ENCODE assay signal across 22 cellular contexts in the genomic region with DNA sequence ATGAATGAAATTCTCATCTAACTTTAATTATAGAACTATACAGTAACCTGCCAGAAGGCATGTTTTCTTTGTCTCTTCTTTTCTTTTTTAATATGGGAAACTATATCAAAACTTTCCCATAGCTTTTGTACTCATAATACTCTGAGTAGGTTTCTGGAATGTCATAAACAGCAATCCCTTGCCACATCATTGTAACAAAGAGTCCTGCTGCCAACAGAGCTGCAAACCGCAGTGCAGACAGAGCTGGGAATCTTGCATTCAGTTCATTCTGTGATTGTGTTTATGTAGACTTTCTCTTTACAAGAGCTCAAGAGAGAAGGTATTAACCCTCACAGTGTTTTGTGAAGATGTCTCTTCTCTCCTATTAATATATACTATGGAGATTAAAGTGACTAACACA.
DNase-seq lines count a peak whose midpoint lies in the region; ATAC-seq and TF ChIP-seq lines count a peak whose summit lies in the region.
"Had no signal": no experiment of that assay in that cellular context is flagged by ENCODE, and none has a peak within 500 bp of the region (broad histone marks: within the 10 kb centered on the region; RNA-seq: fewer than 3 reads in every experiment).

No MANE protein-coding gene starts in this region.

- H3K9me2 ChIP-seq in GM23248 (ENCODE audit: insufficient read depth), result no peaks in the 10 kb centered on the region

- H3K9me3 ChIP-seq in AG04450 (ENCODE audit: control insufficient read depth, insufficient read depth, low read length) (peaks cover 4% of the 10 kb centered on the region; the same call in 1 of the 2 replicates), GM23248 (ENCODE audit: low read depth) (no peaks in the 10 kb centered on the region)
- H3K9me3 ChIP-seq: ascending aorta had no signal

- H4K20me1 ChIP-seq in GM23248 (ENCODE audit: insufficient read depth), result no peaks in the 10 kb centered on the region

- no peaks in the 10 kb centered on the region for H3K79me2 ChIP-seq in GM23248 (ENCODE audit: insufficient read depth)

- peak overlapping the region; percentile 66 for H3K4me2 ChIP-seq in GM23248 (ENCODE audit: unreplicated experiment)

- in situ Hi-C loops in GM23248 (cut with MboI), result no loop called here
- in situ Hi-C loops in astrocyte of the cerebellum (cut with HindIII; ENCODE audit: low sequenced_read_pairs), result no loop called here

- H3K4me3 ChIP-seq in AG04450 (ENCODE audit: low read depth, low read length) (no peak overlapping the region), GM23248 (peak overlapping the region; percentile 38; the same call in 1 of the 2 replicates), astrocyte of the cerebellum (ENCODE audit: low read depth, low read length) (no peak overlapping the region), fibroblast of villous mesenchyme (ENCODE audit: low read depth, low read length) (no peak overlapping the region)
- H3K4me3 ChIP-seq: ascending aorta, coronary artery, SK-N-MC had no signal

- peak; percentile 18 for DNase-seq in AG04450 (ENCODE audit: low read depth, low spot score)
- peak; percentile 90 for DNase-seq in GM23248
- peak; percentile 68 for DNase-seq in astrocyte of the cerebellum (ENCODE audit: low read depth)
- DNase-seq in fibroblast of villous mesenchyme (ENCODE audit: low read depth), result peak; percentile 77
- DNase-seq in A172 (ENCODE audit: low spot score), result no peak
- DNase-seq in LoVo (ENCODE audit: low spot score), result no peak
- DNase-seq: activated B cell treated with CpG ODN at 0.5 μM for 24 hours; activated CD4-positive, alpha-beta memory T cell treated with anti-CD3 and anti-CD28 coated beads, Interleukin-2, amount 10 ng/mL, durations not matched to agents 7 days and 5 days; activated naive CD4-positive, alpha-beta T cell treated with anti-CD3 and anti-CD28 coated beads for 36 hours; activated T-cell treated with anti-CD3 and anti-CD28 coated beads, Interleukin-2, amount 50 U/mL, for 1 hour; CD8-positive, alpha-beta memory T cell; GOT3; left cardiac atrium; NCI-H1694 treated with DMSO at 0.1 percent for 48 hours; NCI-H226; nephron progenitor cell had no signal

- no peaks in the 10 kb centered on the region for H3K36me3 ChIP-seq in GM23248 (ENCODE audit: low read depth)
- H3K36me3 ChIP-seq: ascending aorta had no signal

- peaks cover 31% of the 10 kb centered on the region for H3K4me1 ChIP-seq in GM23248 (ENCODE audit: insufficient read depth)
- H3K4me1 ChIP-seq: ascending aorta had no signal

- peak overlapping the region; percentile 13; the same call in 1 of the 2 replicates for H2AFZ ChIP-seq in GM23248

- H3K27ac ChIP-seq in AG04450 (ENCODE audit: low read depth, low read length) (no peak overlapping the region), GM23248 (peak overlapping the region; percentile 56)
- H3K27ac ChIP-seq: ascending aorta, coronary artery, SK-N-MC had no signal

- H3K9ac ChIP-seq in GM23248, result peak overlapping the region; percentile 44

- CTCF ChIA-PET in AG04450 (lab: Charles Lee), result no interaction called here

- H3F3A ChIP-seq in GM23248 (ENCODE audit: insufficient read depth), result peaks cover 28% of the 10 kb centered on the region

- no peak for TF ChIP-seq CTCF in AG04450 (IDR thresholded peaks at IDR 0.05; ENCODE audit: low read depth, low read length)
- no peak for TF ChIP-seq CTCF in astrocyte of the cerebellum (IDR thresholded peaks at IDR 0.05; ENCODE audit: low read depth, low read length, missing control alignments)
- no peak for TF ChIP-seq CTCF in fibroblast of villous mesenchyme (IDR thresholded peaks at IDR 0.05; ENCODE audit: insufficient read depth, low read depth, low read length)

- H3K27me3 ChIP-seq in AG04450 (ENCODE audit: control insufficient read depth, insufficient read depth, low read length), result peaks cover 3% of the 10 kb centered on the region
- no peaks in the 10 kb centered on the region for H3K27me3 ChIP-seq in GM23248 (replicated peaks; ENCODE audit: insufficient read depth)
- H3K27me3 ChIP-seq: ascending aorta had no signal

- 3 to 20% methylated on average over 1 of the region's 1 CpG for WGBS in GM23248 (ENCODE audit: low coverage in 1 of 2, low lambda C conversion rate in 2 of 2, missing lambda C conversion rate in 2 of 2), 2 experiments

- ATAC-seq in HG03025 (IDR thresholded peaks at IDR 0.05; ENCODE audit: low FRiP score, unreplicated experiment) (no peak), HG02970 (IDR thresholded peaks at IDR 0.05; ENCODE audit: low FRiP score, unreplicated experiment) (no peak)
- ATAC-seq: HepG2 had no signal

- POLR2A ChIA-PET in AG04450 (lab: Yijun Ruan, JAX), result interaction anchor here (0.6 kb wide), 1 partner anchor 325 kb away, joined by 5 read pairs; no protein-coding TSS in a partner anchor

Comparison
In these comparisons a context has a peak if more than half of its experiments do, and no peak if none do; other contexts are left out.
1. DNase-seq: peak in AG04450 (single experiment), GM23248 (single experiment), astrocyte of the cerebellum (single experiment) and fibroblast of villous mesenchyme (single experiment); none in A172 (single experiment) and LoVo (single experiment).